1 cellular context compared by ENCODE assay signal in the genomic region with DNA sequence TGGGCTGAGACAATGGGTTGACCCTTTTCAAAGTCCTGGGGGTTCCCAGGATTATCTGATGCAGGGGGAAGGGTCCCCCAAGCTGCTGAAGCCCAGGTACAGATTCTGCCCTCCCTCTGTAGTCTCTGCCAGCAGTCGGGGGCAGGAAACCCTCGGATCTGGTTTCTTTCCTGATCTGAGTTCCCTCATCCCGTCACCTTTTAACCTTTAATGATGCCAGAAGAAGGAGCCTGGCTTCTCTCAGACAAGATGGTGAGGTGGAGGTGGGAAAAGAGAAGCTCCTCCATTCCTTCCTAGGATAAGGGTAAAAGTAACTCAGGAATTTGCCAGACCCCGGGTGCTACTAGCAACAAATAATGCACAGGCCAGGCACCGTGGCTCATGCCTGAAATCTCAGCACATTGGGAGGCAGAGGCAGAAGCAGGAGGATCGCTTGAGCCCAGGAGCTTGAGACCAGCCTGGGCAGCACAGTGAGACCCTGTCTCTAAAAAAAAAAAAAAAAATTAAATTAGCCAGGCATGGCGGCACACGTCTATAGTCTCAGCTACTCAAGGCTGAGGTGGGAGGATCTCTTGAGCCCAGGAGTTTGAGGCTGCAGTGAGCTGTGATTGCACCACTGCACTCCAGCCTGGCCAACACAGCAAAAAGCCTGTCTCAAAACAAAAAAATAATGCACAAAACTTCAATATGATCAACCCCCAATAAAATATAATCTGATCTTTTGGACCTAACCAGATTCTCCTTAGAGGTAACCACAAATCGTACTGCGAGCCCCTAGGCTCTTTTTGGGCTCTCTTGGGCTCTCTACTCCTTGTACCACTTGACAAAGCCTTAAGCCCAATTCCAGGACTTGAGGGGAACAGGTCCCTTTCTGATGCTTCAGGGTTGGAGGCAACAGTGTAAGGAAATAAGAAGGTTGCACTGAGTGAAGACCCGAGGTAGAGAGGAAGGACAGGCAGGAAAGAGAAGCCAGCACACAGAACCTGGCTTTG.
TF ChIP-seq lines count a peak whose summit lies in the region.

No MANE protein-coding gene starts in this region.

TF ChIP-seq in H1, 55 proteins besides CTCF, POLR2A, EP300 and RAD21:
- TF ChIP-seq TAF7 (optimal IDR thresholded peaks at IDR 0.05; ENCODE audit: borderline replicate concordance, low read depth, low read length) = no peak
- no peak for TF ChIP-seq CBX8 (IDR thresholded peaks at IDR 0.05; ENCODE audit: borderline replicate concordance, low read depth, low read length)
- no peak for TF ChIP-seq POU5F1 (IDR thresholded peaks at IDR 0.05; ENCODE audit: low read depth, low read length)
- TF ChIP-seq KDM5A (IDR thresholded peaks at IDR 0.05; ENCODE audit: low read length) = no peak
- no peak for TF ChIP-seq CREB1 (IDR thresholded peaks at IDR 0.05)
- no peak for TF ChIP-seq GABPA (IDR thresholded peaks at IDR 0.05; ENCODE audit: borderline replicate concordance, insufficient read depth, low read length)
- TF ChIP-seq NRF1 (IDR thresholded peaks at IDR 0.05; ENCODE audit: low read depth, low read length) = no peak
- TF ChIP-seq CTBP2 (IDR thresholded peaks at IDR 0.05; ENCODE audit: borderline replicate concordance, insufficient read depth, insufficient read length, low read length) = no peak
- no peak for TF ChIP-seq HDAC2 (IDR thresholded peaks at IDR 0.05; ENCODE audit: borderline replicate concordance in 1 of 2, low read depth in 2 of 2, low read length in 2 of 2)
- TF ChIP-seq EZH2 (IDR thresholded peaks at IDR 0.05; ENCODE audit: low read depth, low read length, severe bottlenecking) = no peak
- TF ChIP-seq CHD1 (IDR thresholded peaks at IDR 0.05; ENCODE audit: low read depth, low read length) = no peak
- TF ChIP-seq, protein P1, sequence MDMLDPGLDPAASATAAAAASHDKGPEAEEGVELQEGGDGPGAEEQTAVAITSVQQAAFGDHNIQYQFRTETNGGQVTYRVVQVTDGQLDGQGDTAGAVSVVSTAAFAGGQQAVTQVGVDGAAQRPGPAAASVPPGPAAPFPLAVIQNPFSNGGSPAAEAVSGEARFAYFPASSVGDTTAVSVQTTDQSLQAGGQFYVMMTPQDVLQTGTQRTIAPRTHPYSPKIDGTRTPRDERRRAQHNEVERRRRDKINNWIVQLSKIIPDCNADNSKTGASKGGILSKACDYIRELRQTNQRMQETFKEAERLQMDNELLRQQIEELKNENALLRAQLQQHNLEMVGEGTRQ (IDR thresholded peaks at IDR 0.05; ENCODE audit: low read length) = no peak
- no peak for TF ChIP-seq MAFK (IDR thresholded peaks at IDR 0.05; ENCODE audit: low read depth, low read length)
- TF ChIP-seq JUN (IDR thresholded peaks at IDR 0.05; ENCODE audit: low read depth, low read length) = no peak
- no peak for TF ChIP-seq RBBP5 (IDR thresholded peaks at IDR 0.05; ENCODE audit: borderline replicate concordance, low read depth, low read length)
- TF ChIP-seq BACH1 (IDR thresholded peaks at IDR 0.05; ENCODE audit: low read length) = no peak
- no peak for TF ChIP-seq RXRA (IDR thresholded peaks at IDR 0.05; ENCODE audit: insufficient read depth, low read depth, low read length)
- TF ChIP-seq SIN3A (conservative IDR thresholded peaks at IDR 0.05 in 1 of 2, IDR thresholded peaks at IDR 0.05 in 1 of 2; ENCODE audit: low read depth in 1 of 2, low read length in 2 of 2) = no peak
- TF ChIP-seq, protein P2, sequence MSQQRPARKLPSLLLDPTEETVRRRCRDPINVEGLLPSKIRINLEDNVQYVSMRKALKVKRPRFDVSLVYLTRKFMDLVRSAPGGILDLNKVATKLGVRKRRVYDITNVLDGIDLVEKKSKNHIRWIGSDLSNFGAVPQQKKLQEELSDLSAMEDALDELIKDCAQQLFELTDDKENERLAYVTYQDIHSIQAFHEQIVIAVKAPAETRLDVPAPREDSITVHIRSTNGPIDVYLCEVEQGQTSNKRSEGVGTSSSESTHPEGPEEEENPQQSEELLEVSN (IDR thresholded peaks at IDR 0.05) = no peak
TF ChIP-seq in H1: peak in this region for 0.
